ENCODE assay signal across 8 cellular contexts in the genomic region with DNA sequence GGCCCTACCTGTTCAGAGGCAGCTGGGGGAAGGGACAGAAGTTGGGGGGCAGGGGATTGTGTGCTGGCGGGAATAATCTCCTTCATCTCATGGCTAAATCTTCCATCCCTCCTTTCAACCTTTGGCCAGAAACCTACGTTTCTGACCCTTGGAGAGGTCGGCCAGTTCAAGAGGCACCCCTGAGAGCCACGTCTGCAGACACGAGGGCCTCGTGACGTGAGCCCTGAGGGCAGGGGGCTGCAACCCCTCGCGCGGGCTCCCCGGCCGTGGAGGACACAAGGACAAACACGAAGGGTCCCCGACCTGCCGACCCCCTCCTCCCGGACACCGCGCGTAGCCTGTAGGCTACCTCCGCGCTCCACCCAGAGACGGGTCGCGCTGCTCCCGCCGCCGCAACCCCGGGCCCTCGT. TPM values are rescaled to one million over a fixed set of nuclear protein-coding genes. Genes with fewer than 3 reads are reported as not detected.
DNase-seq lines count a peak whose midpoint lies in the region; ATAC-seq and TF ChIP-seq lines count a peak whose summit lies in the region.

No MANE protein-coding gene starts in this region.

- H3K4me1 ChIP-seq in SJCRH30 (peaks cover 3% of the 10 kb centered on the region; the same call in 1 of the 2 replicates), esophagus squamous epithelium (peaks cover 35 to 73% (median 39%) of the 10 kb centered on the region in 3 donors), ovary (ENCODE audit: insufficient read depth) (peaks cover 23% of the 10 kb centered on the region)

- H3K36me3 ChIP-seq in SJCRH30 (peaks cover 32% of the 10 kb centered on the region), esophagus squamous epithelium (peaks cover 0 to 34% (median 5%) of the 10 kb centered on the region in 3 donors), ovary (no peaks in the 10 kb centered on the region)

- no peak for TF ChIP-seq POLR2A in esophagus squamous epithelium (IDR thresholded peaks at IDR 0.05)
- TF ChIP-seq POLR2A in ovary (IDR thresholded peaks at IDR 0.05) = no peak

- TF ChIP-seq CTCF in C4-2B (conservative IDR thresholded peaks at IDR 0.05) = no peak
- no peak for TF ChIP-seq CTCF in esophagus squamous epithelium (IDR thresholded peaks at IDR 0.05)
- TF ChIP-seq CTCF in ovary (IDR thresholded peaks at IDR 0.05) = no peak

- no peak for DNase-seq in SJCRH30
- no peak for DNase-seq in esophagus squamous epithelium (lab: John Stamatoyannopoulos, UW)
- peak in 1 of 5 donors; percentile 43 for DNase-seq in ovary
- DNase-seq in activated gamma-delta T cell treated with Interleukin-2 at 50 U/mL for 16 hours = no peak
- no peak for DNase-seq in glomerular visceral epithelial cell (ENCODE audit: extremely low spot score)
- no peak for DNase-seq in NCI-H1930 (lab: John Stamatoyannopoulos, UW)

- ATAC-seq in GM21723 (IDR thresholded peaks at IDR 0.05; ENCODE audit: unreplicated experiment) = peak; percentile 11

- H3K9me3 ChIP-seq in SJCRH30 (replicated peaks) (no peaks in the 10 kb centered on the region), esophagus squamous epithelium (no peaks in the 10 kb centered on the region), ovary (no peaks in the 10 kb centered on the region)

- peak overlapping the region; percentile 80 for H3K4me3 ChIP-seq in SJCRH30
- H3K4me3 ChIP-seq in esophagus squamous epithelium = peak overlapping the region; percentile 61 to 93 (median 80)
- peak overlapping the region; percentile 82 for H3K4me3 ChIP-seq in ovary

- H3K27ac ChIP-seq in C4-2B = peak overlapping the region; percentile 99
- peak overlapping the region; percentile 87 for H3K27ac ChIP-seq in SJCRH30
- H3K27ac ChIP-seq in esophagus squamous epithelium = peak overlapping the region; percentile 97 to 99 (median 98)
- H3K27ac ChIP-seq in ovary = peak overlapping the region; percentile 84 to 92

- 0% methylated on average over 1 of the region's 29 CpGs; no CpG with 5 or more reads in 1 of the 2 donors for WGBS in esophagus squamous epithelium, 2 donors
- 0 to 1% (median 1%) methylated on average over 22 to 29 of the region's 29 CpGs for WGBS in ovary, 3 donors

- intact Hi-C loops in esophagus squamous epithelium (cut with DNase I) (no loop called here), ovary (cut with DNase I) (no loop called here)

- H3K27me3 ChIP-seq in SJCRH30 (no peaks in the 10 kb centered on the region), esophagus squamous epithelium (no peaks in the 10 kb centered on the region), ovary (no peaks in the 10 kb centered on the region)

- TF ChIP-seq EP300 in ovary (IDR thresholded peaks at IDR 0.05) = no peak

RNA-seq across cellular contexts. Expression of a gene that starts 0.9 kb away (rescaled TPM):
- 1,942 and 2,376 TPM in 2 replicates for total RNA-seq in SJCRH30 (2014; rRNA removed; shearing (Covaris generic))
- total RNA-seq in esophagus squamous epithelium = 1,000 to 10,000 TPM; 1,292 to 2,917 (median 1,952) TPM
- total RNA-seq in ovary = 1,000 to 10,000 TPM; 1,875 to 5,180 (median 2,346) TPM
- polyA plus RNA-seq in ovary = 1,000 to 10,000 TPM in 1 of 2 donors, 100 to 1,000 TPM in 1; 715 to 3,775 TPM

RNA-seq across cellular contexts. Expression of a gene that starts 5.3 kb away (rescaled TPM):
- 0.30 and 0.47 TPM in 2 replicates for total RNA-seq in SJCRH30 (2014; rRNA removed; shearing (Covaris generic))
- total RNA-seq in esophagus squamous epithelium = 1 to 10 TPM; 2.4 to 6.7 (median 3.3) TPM
- total RNA-seq in ovary = 1 to 10 TPM; 1.4 to 3.2 (median 2.7) TPM
- 1 to 10 TPM in 1 of 2 donors, not detected in 1; 2.3 TPM for polyA plus RNA-seq in ovary

RNA-seq across cellular contexts. Expression of a gene that starts 9.3 kb away (rescaled TPM):
- 0.20 and 0.38 TPM in 2 replicates for total RNA-seq in SJCRH30 (2014; rRNA removed; shearing (Covaris generic))
- total RNA-seq in esophagus squamous epithelium (10 to 100 TPM in 2 of 4 donors, 1 to 10 TPM in 2; 5.0 to 30.5 (median 15.7) TPM), ovary (not detected)
- polyA plus RNA-seq in ovary = not detected

RNA-seq across cellular contexts. Expression of a gene that starts 22.3 kb away (rescaled TPM):
- total RNA-seq in SJCRH30 (2014; rRNA removed; shearing (Covaris generic)) = 12.2 and 13.8 TPM in 2 replicates
- total RNA-seq in esophagus squamous epithelium (10 to 100 TPM in 2 of 4 donors, 1 to 10 TPM in 2; 8.5 to 13.4 (median 9.4) TPM), ovary (10 to 100 TPM; 12.6 to 24.3 (median 22.0) TPM)
- polyA plus RNA-seq in ovary = 10 to 100 TPM; 11.0 to 12.0 TPM

RNA-seq across cellular contexts. Expression of a gene that starts 23.6 kb away (rescaled TPM):
- 0.45 and 0.73 TPM in 2 replicates for total RNA-seq in SJCRH30 (2014; rRNA removed; shearing (Covaris generic))
- total RNA-seq in esophagus squamous epithelium = 1 to 10 TPM in 3 of 4 donors, under 1 TPM in 1; 0.87 to 1.9 (median 1.4) TPM
- 1 to 10 TPM; 2.5 to 6.5 (median 3.4) TPM for total RNA-seq in ovary
- polyA plus RNA-seq in ovary = 1 to 10 TPM in 1 of 2 donors, under 1 TPM in 1; 0.30 to 2.2 TPM
